In the genomic region with DNA sequence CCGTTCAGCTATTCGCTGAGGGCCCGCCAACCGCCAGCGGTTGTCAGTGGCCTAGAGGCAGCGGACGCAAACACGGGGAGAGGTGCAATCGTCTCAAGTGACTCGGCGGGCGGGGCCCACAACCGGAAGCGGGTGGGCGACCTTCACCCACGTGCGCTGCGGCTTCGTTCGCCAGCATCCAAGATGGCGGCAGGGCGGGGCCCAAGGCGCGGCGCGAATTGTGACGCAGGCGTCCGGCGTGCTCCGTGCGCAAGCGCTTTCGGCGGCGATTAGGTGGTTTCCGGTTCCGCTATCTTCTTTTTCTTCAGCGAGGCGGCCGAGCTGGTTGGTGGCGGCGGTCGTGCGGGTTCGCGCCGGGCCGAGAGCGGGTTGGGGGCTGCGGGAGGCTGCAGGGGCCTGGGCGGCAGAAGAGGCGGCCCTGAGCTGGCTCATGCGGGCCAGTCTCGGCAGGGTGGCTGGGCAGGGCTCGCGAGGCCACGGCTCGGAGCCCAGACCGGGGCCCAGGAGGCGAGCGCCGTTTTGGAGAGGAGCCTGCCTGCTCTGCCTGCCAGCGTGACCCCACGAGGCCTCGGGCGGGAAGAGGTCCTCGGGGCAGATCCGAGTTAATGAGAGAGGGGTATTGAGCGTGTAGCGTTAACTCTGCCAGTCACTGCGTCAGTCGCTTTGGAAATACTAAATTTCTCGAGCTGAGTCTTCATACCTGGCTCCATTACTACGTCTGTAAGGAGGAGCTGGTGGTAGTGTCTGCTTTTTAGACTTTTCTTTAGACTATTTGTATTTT, we compare ENCODE assay signal across 1 cellular context.
TF ChIP-seq lines count a peak whose summit lies in the region.

TSS of gene UBA52 (plus strand) at position 294 of the 781 bp plus-strand sequence. CDS start 1,444 bp downstream, outside the sequence.

TF ChIP-seq in K562, 482 proteins besides CTCF, POLR2A, EP300 and RAD21 (continued from another document and continues in another):
- TF ChIP-seq, protein P1, sequence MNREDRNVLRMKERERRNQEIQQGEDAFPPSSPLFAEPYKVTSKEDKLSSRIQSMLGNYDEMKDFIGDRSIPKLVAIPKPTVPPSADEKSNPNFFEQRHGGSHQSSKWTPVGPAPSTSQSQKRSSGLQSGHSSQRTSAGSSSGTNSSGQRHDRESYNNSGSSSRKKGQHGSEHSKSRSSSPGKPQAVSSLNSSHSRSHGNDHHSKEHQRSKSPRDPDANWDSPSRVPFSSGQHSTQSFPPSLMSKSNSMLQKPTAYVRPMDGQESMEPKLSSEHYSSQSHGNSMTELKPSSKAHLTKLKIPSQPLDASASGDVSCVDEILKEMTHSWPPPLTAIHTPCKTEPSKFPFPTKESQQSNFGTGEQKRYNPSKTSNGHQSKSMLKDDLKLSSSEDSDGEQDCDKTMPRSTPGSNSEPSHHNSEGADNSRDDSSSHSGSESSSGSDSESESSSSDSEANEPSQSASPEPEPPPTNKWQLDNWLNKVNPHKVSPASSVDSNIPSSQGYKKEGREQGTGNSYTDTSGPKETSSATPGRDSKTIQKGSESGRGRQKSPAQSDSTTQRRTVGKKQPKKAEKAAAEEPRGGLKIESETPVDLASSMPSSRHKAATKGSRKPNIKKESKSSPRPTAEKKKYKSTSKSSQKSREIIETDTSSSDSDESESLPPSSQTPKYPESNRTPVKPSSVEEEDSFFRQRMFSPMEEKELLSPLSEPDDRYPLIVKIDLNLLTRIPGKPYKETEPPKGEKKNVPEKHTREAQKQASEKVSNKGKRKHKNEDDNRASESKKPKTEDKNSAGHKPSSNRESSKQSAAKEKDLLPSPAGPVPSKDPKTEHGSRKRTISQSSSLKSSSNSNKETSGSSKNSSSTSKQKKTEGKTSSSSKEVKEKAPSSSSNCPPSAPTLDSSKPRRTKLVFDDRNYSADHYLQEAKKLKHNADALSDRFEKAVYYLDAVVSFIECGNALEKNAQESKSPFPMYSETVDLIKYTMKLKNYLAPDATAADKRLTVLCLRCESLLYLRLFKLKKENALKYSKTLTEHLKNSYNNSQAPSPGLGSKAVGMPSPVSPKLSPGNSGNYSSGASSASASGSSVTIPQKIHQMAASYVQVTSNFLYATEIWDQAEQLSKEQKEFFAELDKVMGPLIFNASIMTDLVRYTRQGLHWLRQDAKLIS (CRISPR knock-in tag; IDR thresholded peaks at IDR 0.05) = peak; percentile 88
- TF ChIP-seq PRMT5 (CRISPR knock-in tag; IDR thresholded peaks at IDR 0.05) (no peak), HSF4 (CRISPR knock-in tag; IDR thresholded peaks at IDR 0.05; ENCODE audit: borderline replicate concordance) (no peak), AFF1 (IDR thresholded peaks at IDR 0.05; ENCODE audit: low read depth in 1 of 2, partially characterized antibody in 2 of 2) (no peak), ELF2 (CRISPR knock-in tag; IDR thresholded peaks at IDR 0.05) (peak; percentile 82), MBD2 (IDR thresholded peaks at IDR 0.05; ENCODE audit: borderline replicate concordance, low read depth) (peak; percentile 87), SETDB1 (IDR thresholded peaks at IDR 0.05; ENCODE audit: low read length) (no peak), ZNF263 (CRISPR knock-in tag; IDR thresholded peaks at IDR 0.05; ENCODE audit: borderline replicate concordance) (no peak), RBBP5 (IDR thresholded peaks at IDR 0.05; ENCODE audit: borderline replicate concordance, insufficient read depth, low read length, poor library complexity, severe bottlenecking) (peak; percentile 83), CTBP1 (IDR thresholded peaks at IDR 0.05; ENCODE audit: borderline replicate concordance) (peak; percentile 44; the same call in 1 of the 2 replicates), ETS2 (tag; IDR thresholded peaks at IDR 0.05; ENCODE audit: borderline replicate concordance, poor library complexity, severe bottlenecking) (no peak), DPF2 (IDR thresholded peaks at IDR 0.05) (no peak), CHD4 (IDR thresholded peaks at IDR 0.05; ENCODE audit: insufficient read depth, insufficient replicate concordance, low read depth, low read length, poor library complexity, severe bottlenecking) (no peak), TEAD1 (CRISPR knock-in tag; IDR thresholded peaks at IDR 0.05) (0 out of 4 replicates have a peak, but pooled peaks of 1 of the 2 experiments have one; percentile 50), CEBPG (CRISPR knock-in tag; IDR thresholded peaks at IDR 0.05) (peak; percentile 58; the same call in 1 of the 2 replicates), CEBPG (tag; conservative IDR thresholded peaks at IDR 0.05 in 1 of 2, IDR thresholded peaks at IDR 0.05 in 1 of 2) (no peak), CBX1 (IDR thresholded peaks at IDR 0.05; ENCODE audit: low read depth) (peak; percentile 33; the same call in 1 of the 2 replicates), KAT7 (CRISPR knock-in tag; IDR thresholded peaks at IDR 0.05; ENCODE audit: borderline replicate concordance) (peak; percentile 97; the same call in 1 of the 2 replicates), ZBTB12 (CRISPR knock-in tag; IDR thresholded peaks at IDR 0.05) (peak; percentile 95), ASH1L (IDR thresholded peaks at IDR 0.05; ENCODE audit: borderline replicate concordance, low read depth, partially characterized antibody) (no peak), SP1 (CRISPR knock-in tag; IDR thresholded peaks at IDR 0.05) (peak; percentile 99), EP400 (IDR thresholded peaks at IDR 0.05) (peak; percentile 98), POLR2AphosphoS5 (IDR thresholded peaks at IDR 0.05; ENCODE audit: control insufficient read depth, insufficient read depth, low read depth, low read length) (peak; percentile 95), ILF3 (IDR thresholded peaks at IDR 0.05; ENCODE audit: borderline replicate concordance) (no peak), KDM4B (IDR thresholded peaks at IDR 0.05; ENCODE audit: borderline replicate concordance in 2 of 2, low read depth in 1 of 2) (peak in 1 of 2 experiments; percentile 76; a peak in 1 of 4 replicates), FIP1L1 (IDR thresholded peaks at IDR 0.05; ENCODE audit: low read depth, low read length, poor library complexity, severe bottlenecking) (peak; percentile 90), CBFA2T2 (conservative IDR thresholded peaks at IDR 0.05) (peak; percentile 33; the same call in 1 of the 2 replicates), ELF4 (CRISPR knock-in tag; IDR thresholded peaks at IDR 0.05) (peak; percentile 80; the same call in 1 of the 2 replicates), TCF7 (IDR thresholded peaks at IDR 0.05; ENCODE audit: borderline replicate concordance) (peak; percentile 49; the same call in 1 of the 2 replicates), POLR2G (IDR thresholded peaks at IDR 0.05; ENCODE audit: low read depth, low read length) (peak; percentile 99), KLF13 (tag; IDR thresholded peaks at IDR 0.05; ENCODE audit: borderline replicate concordance, low read depth) (peak; percentile 82; the same call in 1 of the 2 replicates), NCOR1 (IDR thresholded peaks at IDR 0.05) (0 out of 2 replicates have a peak, but pooled peaks have one; percentile 34), ATF7 (IDR thresholded peaks at IDR 0.05) (peak; percentile 90), MAZ (CRISPR knock-in tag; conservative IDR thresholded peaks at IDR 0.05 in 1 of 2, IDR thresholded peaks at IDR 0.05 in 1 of 2) (peak; percentile 96), ESRRA (IDR thresholded peaks at IDR 0.05; ENCODE audit: borderline replicate concordance, low read depth) (peak; percentile 91; the same call in 1 of the 2 replicates), SRSF1 (IDR thresholded peaks at IDR 0.05; ENCODE audit: low read depth, low read length) (no peak)
- TF ChIP-seq, protein P2, sequence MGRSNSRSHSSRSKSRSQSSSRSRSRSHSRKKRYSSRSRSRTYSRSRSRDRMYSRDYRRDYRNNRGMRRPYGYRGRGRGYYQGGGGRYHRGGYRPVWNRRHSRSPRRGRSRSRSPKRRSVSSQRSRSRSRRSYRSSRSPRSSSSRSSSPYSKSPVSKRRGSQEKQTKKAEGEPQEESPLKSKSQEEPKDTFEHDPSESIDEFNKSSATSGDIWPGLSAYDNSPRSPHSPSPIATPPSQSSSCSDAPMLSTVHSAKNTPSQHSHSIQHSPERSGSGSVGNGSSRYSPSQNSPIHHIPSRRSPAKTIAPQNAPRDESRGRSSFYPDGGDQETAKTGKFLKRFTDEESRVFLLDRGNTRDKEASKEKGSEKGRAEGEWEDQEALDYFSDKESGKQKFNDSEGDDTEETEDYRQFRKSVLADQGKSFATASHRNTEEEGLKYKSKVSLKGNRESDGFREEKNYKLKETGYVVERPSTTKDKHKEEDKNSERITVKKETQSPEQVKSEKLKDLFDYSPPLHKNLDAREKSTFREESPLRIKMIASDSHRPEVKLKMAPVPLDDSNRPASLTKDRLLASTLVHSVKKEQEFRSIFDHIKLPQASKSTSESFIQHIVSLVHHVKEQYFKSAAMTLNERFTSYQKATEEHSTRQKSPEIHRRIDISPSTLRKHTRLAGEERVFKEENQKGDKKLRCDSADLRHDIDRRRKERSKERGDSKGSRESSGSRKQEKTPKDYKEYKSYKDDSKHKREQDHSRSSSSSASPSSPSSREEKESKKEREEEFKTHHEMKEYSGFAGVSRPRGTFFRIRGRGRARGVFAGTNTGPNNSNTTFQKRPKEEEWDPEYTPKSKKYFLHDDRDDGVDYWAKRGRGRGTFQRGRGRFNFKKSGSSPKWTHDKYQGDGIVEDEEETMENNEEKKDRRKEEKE (IDR thresholded peaks at IDR 0.05; ENCODE audit: borderline replicate concordance in 1 of 2, control insufficient read depth in 1 of 2, low read depth in 2 of 2, low read length in 1 of 2) = no peak
- TF ChIP-seq, protein P3, sequence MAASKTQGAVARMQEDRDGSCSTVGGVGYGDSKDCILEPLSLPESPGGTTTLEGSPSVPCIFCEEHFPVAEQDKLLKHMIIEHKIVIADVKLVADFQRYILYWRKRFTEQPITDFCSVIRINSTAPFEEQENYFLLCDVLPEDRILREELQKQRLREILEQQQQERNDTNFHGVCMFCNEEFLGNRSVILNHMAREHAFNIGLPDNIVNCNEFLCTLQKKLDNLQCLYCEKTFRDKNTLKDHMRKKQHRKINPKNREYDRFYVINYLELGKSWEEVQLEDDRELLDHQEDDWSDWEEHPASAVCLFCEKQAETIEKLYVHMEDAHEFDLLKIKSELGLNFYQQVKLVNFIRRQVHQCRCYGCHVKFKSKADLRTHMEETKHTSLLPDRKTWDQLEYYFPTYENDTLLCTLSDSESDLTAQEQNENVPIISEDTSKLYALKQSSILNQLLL (CRISPR knock-in tag; IDR thresholded peaks at IDR 0.05; ENCODE audit: borderline replicate concordance) = no peak
- TF ChIP-seq, protein P4, sequence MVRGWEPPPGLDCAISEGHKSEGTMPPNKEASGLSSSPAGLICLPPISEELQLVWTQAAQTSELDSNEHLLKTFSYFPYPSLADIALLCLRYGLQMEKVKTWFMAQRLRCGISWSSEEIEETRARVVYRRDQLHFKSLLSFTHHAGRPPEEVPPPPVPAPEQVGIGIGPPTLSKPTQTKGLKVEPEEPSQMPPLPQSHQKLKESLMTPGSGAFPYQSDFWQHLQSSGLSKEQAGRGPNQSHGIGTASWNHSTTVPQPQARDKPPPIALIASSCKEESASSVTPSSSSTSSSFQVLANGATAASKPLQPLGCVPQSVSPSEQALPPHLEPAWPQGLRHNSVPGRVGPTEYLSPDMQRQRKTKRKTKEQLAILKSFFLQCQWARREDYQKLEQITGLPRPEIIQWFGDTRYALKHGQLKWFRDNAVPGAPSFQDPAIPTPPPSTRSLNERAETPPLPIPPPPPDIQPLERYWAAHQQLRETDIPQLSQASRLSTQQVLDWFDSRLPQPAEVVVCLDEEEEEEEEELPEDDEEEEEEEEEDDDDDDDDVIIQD (CRISPR knock-in tag; IDR thresholded peaks at IDR 0.05) = no peak
- TF ChIP-seq, protein P5, sequence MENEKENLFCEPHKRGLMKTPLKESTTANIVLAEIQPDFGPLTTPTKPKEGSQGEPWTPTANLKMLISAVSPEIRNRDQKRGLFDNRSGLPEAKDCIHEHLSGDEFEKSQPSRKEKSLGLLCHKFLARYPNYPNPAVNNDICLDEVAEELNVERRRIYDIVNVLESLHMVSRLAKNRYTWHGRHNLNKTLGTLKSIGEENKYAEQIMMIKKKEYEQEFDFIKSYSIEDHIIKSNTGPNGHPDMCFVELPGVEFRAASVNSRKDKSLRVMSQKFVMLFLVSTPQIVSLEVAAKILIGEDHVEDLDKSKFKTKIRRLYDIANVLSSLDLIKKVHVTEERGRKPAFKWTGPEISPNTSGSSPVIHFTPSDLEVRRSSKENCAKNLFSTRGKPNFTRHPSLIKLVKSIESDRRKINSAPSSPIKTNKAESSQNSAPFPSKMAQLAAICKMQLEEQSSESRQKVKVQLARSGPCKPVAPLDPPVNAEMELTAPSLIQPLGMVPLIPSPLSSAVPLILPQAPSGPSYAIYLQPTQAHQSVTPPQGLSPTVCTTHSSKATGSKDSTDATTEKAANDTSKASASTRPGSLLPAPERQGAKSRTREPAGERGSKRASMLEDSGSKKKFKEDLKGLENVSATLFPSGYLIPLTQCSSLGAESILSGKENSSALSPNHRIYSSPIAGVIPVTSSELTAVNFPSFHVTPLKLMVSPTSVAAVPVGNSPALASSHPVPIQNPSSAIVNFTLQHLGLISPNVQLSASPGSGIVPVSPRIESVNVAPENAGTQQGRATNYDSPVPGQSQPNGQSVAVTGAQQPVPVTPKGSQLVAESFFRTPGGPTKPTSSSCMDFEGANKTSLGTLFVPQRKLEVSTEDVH (IDR thresholded peaks at IDR 0.05; ENCODE audit: low read depth, partially characterized antibody) = peak; percentile 79
